In the genomic region with DNA sequence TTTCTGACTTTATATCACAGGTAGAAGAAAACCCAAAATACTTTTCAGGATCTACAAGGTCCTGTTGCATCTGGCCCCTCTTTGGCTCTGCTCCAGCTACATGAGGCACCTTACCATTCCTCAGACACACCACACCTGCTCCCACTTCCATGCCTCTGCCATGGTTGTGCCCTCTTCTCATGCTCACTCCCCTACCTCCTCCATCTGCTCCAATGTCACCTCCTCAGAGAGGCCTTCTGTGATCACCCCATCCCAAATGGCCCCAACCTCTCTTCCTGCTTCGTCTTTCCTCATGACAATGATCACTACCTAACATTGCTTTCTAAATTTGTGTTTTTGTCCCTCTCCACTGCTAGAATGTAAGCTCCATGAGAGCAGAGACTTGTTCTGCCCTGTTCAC, we compare ENCODE assay signal across 9 cellular contexts.
"Had no signal": no experiment of that assay in that cellular context is flagged by ENCODE, and none has a peak within 500 bp of the region (broad histone marks: within the 10 kb centered on the region; RNA-seq: fewer than 3 reads in every experiment).

No MANE protein-coding gene starts in this region.

- H3K36me3 Mint-ChIP-seq: IgD-negative memory B cell had no signal

- H2AFZ ChIP-seq: GM23338 had no signal

- H3K27ac ChIP-seq: HL-60 had no signal

- H3K4me3 ChIP-seq: GM23338, HAP-1 had no signal

- H3K4me1 ChIP-seq: HAP-1 had no signal

- H3K4me3 Mint-ChIP-seq: GM23338, IgD-negative memory B cell had no signal

- FAIRE-seq: H1, H54, HepG2 had no signal

- H3K4me1 Mint-ChIP-seq: GM23338, IgD-negative memory B cell had no signal

- H3K9me3 Mint-ChIP-seq: GM23338 had no signal

- ATAC-seq: GM23338, HCT116, HepG2 had no signal

- DNase-seq: KBM-7 had no signal

- H3K36me3 ChIP-seq: HAP-1 had no signal

- H3K27ac Mint-ChIP-seq: GM23338, IgD-negative memory B cell had no signal

- H3K4me2 ChIP-seq: GM23338 had no signal

- H3K9me3 ChIP-seq: HAP-1 had no signal
